In the genomic region with DNA sequence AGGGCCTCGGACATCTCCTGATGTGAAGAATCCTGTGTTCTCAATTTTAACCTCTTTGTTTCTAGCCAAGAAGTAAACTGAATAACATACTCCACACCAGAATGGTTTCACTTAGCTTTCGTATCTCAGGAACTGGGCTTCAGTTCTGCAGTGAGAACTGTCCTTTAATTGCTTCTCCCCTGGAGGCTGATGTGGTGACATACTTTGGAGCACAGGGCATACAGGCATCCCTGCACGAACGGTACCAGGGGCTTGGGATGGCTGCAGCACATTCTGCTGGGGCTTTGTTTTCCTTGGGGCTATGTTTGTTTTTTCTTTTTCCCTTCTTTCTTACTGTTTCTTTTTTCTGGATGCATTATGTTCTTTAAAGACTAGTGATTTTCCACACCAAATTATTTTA, we compare ENCODE assay signal across 20 cellular contexts.
DNase-seq lines count a peak whose midpoint lies in the region; ATAC-seq and TF ChIP-seq lines count a peak whose summit lies in the region.
"Had no signal": no experiment of that assay in that cellular context is flagged by ENCODE, and none has a peak within 500 bp of the region (broad histone marks: within the 10 kb centered on the region; RNA-seq: fewer than 3 reads in every experiment).

No MANE protein-coding gene starts in this region.

- H3K4me2 ChIP-seq in GM23338: no peak overlapping the region

- H3K27ac Mint-ChIP-seq in CD4-positive, alpha-beta memory T cell: peak overlapping the region in 4 of 7 donors; percentile 2 to 42 (median 35)
- H3K27ac Mint-ChIP-seq in GM23338 (peak overlapping the region; percentile 25), WTC11 (peak overlapping the region; percentile 74; the same call in 1 of the 2 replicates), nephron progenitor cell (peak overlapping the region; percentile 73)

- no peaks in the 10 kb centered on the region for H3K4me1 ChIP-seq in CD4-positive, alpha-beta memory T cell (ENCODE audit: insufficient read depth, low read length)
- H3K4me1 ChIP-seq in GM23338 (ENCODE audit: insufficient read depth) (peaks cover 47% of the 10 kb centered on the region), mucosa of descending colon (ENCODE audit: low read depth) (no peaks in the 10 kb centered on the region)
- H3K4me1 ChIP-seq: HAP-1, Peyer's patch, SJCRH30 had no signal

- H3K27me3 ChIP-seq in CD4-positive, alpha-beta memory T cell (ENCODE audit: insufficient read depth, low read length): no peaks in the 10 kb centered on the region
- no peaks in the 10 kb centered on the region for H3K27me3 ChIP-seq in GM23338 (ENCODE audit: insufficient read depth)
- H3K27me3 ChIP-seq: Peyer's patch, SJCRH30 had no signal

- H3K27ac ChIP-seq in CD4-positive, alpha-beta memory T cell (ENCODE audit: low read depth, low read length): no peak overlapping the region
- no peak overlapping the region for H3K27ac ChIP-seq in GM23338 (ENCODE audit: low read depth)
- H3K27ac ChIP-seq: Peyer's patch, SJCRH30 had no signal

- H3K79me2 ChIP-seq in GM23338 (replicated peaks; ENCODE audit: insufficient read depth): no peaks in the 10 kb centered on the region

- CTCF ChIA-PET in CD4-positive, alpha-beta memory T cell (lab: Charles Lee; ENCODE audit: partially characterized antibody): no interaction called here
- CTCF ChIA-PET in WTC11 (lab: Charles Lee): no interaction called here

- no peak overlapping the region for H3K4me3 Mint-ChIP-seq in CD4-positive, alpha-beta memory T cell
- no peak overlapping the region; the same call in 2 of the 3 replicates for H3K4me3 Mint-ChIP-seq in GM23338
- no peak overlapping the region for H3K4me3 Mint-ChIP-seq in WTC11
- no peak overlapping the region for H3K4me3 Mint-ChIP-seq in nephron progenitor cell

- intact Hi-C loops in CD4-positive, alpha-beta memory T cell (cut with micrococcal nuclease): no loop called here
- intact Hi-C loops in mucosa of descending colon (cut with DNase I, micrococcal nuclease): no loop called here

- H3K9me2 ChIP-seq in GM23338 (ENCODE audit: insufficient read depth): no peaks in the 10 kb centered on the region

- no peak for DNase-seq in CD4-positive, alpha-beta memory T cell
- DNase-seq in GM23338 (ENCODE audit: low spot score) (peak; percentile 48), WTC11 (ENCODE audit: low spot score) (no peak), nephron progenitor cell (no peak), mucosa of descending colon (no peak)
- no peak for DNase-seq in effector CD4-positive, alpha-beta T cell
- DNase-seq: AML-193, C1 segment of cervical spinal cord, IMR-90, MV-4-11, NCI-H1105 treated with DMSO at 0.1 percent for 48 hours, NCI-H1694 treated with DMSO at 0.1 percent for 48 hours, NCI-H2081 treated with DMSO at 0.1 percent for 48 hours, NCI-H2171 treated with DMSO at 0.1 percent for 48 hours, NCI-H446, NCI-H526 treated with DMSO at 0.1 percent for 48 hours, Peyer's patch, SJCRH30 had no signal

- POLR2A ChIA-PET in CD4-positive, alpha-beta memory T cell (lab: Charles Lee; ENCODE audit: partially characterized antibody): no interaction called here
- POLR2A ChIA-PET in WTC11 (lab: Charles Lee): no interaction called here

- H4K20me1 ChIP-seq in GM23338 (replicated peaks; ENCODE audit: insufficient read depth): no peaks in the 10 kb centered on the region

- H3K4me1 Mint-ChIP-seq in CD4-positive, alpha-beta memory T cell: no peaks in the 10 kb centered on the region
- H3K4me1 Mint-ChIP-seq in GM23338 (peaks cover 56% of the 10 kb centered on the region), WTC11 (peaks cover 66% of the 10 kb centered on the region), nephron progenitor cell (peaks cover 71% of the 10 kb centered on the region)

- peaks cover 0 to 5% of the 10 kb centered on the region in 2 donors for H3K36me3 Mint-ChIP-seq in CD4-positive, alpha-beta memory T cell
- no peaks in the 10 kb centered on the region; the same call in 2 of the 3 replicates for H3K36me3 Mint-ChIP-seq in GM23338 (ENCODE audit: low read depth)
- H3K36me3 Mint-ChIP-seq in WTC11: no peaks in the 10 kb centered on the region
- no peaks in the 10 kb centered on the region for H3K36me3 Mint-ChIP-seq in nephron progenitor cell (ENCODE audit: low read depth)

- no peaks in the 10 kb centered on the region for H3K27me3 Mint-ChIP-seq in CD4-positive, alpha-beta memory T cell
- H3K27me3 Mint-ChIP-seq in GM23338 (ENCODE audit: insufficient read depth, low read depth, poor library complexity) (peaks cover 2% of the 10 kb centered on the region), WTC11 (ENCODE audit: low read depth) (no peaks in the 10 kb centered on the region), nephron progenitor cell (ENCODE audit: low read depth, poor library complexity) (peaks cover 3% of the 10 kb centered on the region)

- TF ChIP-seq CTCF in GM23338 (conservative IDR thresholded peaks at IDR 0.05; ENCODE audit: low read depth in 2 of 2) (no peak), WTC11 (IDR thresholded peaks at IDR 0.05) (no peak), nephron progenitor cell (IDR thresholded peaks at IDR 0.05) (no peak), mucosa of descending colon (IDR thresholded peaks at IDR 0.05) (no peak)

- no peaks in the 10 kb centered on the region for H3K36me3 ChIP-seq in CD4-positive, alpha-beta memory T cell (ENCODE audit: insufficient read depth, low read length)
- H3K36me3 ChIP-seq in GM23338 (ENCODE audit: insufficient read depth) (no peaks in the 10 kb centered on the region), mucosa of descending colon (ENCODE audit: low read depth) (no peaks in the 10 kb centered on the region)
- H3K36me3 ChIP-seq: HAP-1, Peyer's patch, SJCRH30 had no signal

- H2AFZ ChIP-seq in GM23338: no peak overlapping the region

- no peaks in the 10 kb centered on the region for H3K9me3 ChIP-seq in CD4-positive, alpha-beta memory T cell (ENCODE audit: control insufficient read depth in 1 of 2, low read length in 2 of 2)
- no peaks in the 10 kb centered on the region for H3K9me3 ChIP-seq in mucosa of descending colon
- H3K9me3 ChIP-seq: HAP-1, Peyer's patch, SJCRH30 had no signal

- H3F3A ChIP-seq in GM23338 (replicated peaks; ENCODE audit: low read depth): no peaks in the 10 kb centered on the region

- ATAC-seq in GM23338: peak; percentile 60
- peak; percentile 78 for ATAC-seq in WTC11
- ATAC-seq in mucosa of descending colon: no peak
- ATAC-seq in HG03039 (IDR thresholded peaks at IDR 0.05; ENCODE audit: unreplicated experiment): no peak

- H3K4me3 ChIP-seq in CD4-positive, alpha-beta memory T cell (ENCODE audit: low read length in 2 of 2): no peak overlapping the region
- no peak overlapping the region for H3K4me3 ChIP-seq in GM23338
- H3K4me3 ChIP-seq in mucosa of descending colon: no peak overlapping the region
- H3K4me3 ChIP-seq: HAP-1, Peyer's patch, SJCRH30 had no signal

- H3K9me3 Mint-ChIP-seq in CD4-positive, alpha-beta memory T cell: peaks cover 0 to 2% (median 0%) of the 10 kb centered on the region in 8 donors
- H3K9me3 Mint-ChIP-seq in GM23338 (no peaks in the 10 kb centered on the region), WTC11 (no peaks in the 10 kb centered on the region), nephron progenitor cell (no peaks in the 10 kb centered on the region)

TF ChIP-seq in GM23338, 12 proteins besides CTCF, POLR2A, EP300 and RAD21 (continues in another document):
- TF ChIP-seq POLR2AphosphoS5 (IDR thresholded peaks at IDR 0.05; ENCODE audit: low read depth) (no peak), ZNF331 (CRISPR knock-in tag; IDR thresholded peaks at IDR 0.05; ENCODE audit: low read depth) (no peak), JUNB (IDR thresholded peaks at IDR 0.05; ENCODE audit: unreplicated experiment) (no peak), EZH2 (IDR thresholded peaks at IDR 0.05; ENCODE audit: low read depth, unreplicated experiment) (no peak), ZNF114 (CRISPR knock-in tag; IDR thresholded peaks at IDR 0.05) (no peak)

TF ChIP-seq in WTC11, 78 proteins besides CTCF, POLR2A, EP300 and RAD21 (continues in another document):
- TF ChIP-seq ZNF317 (CRISPR knock-in tag; IDR thresholded peaks at IDR 0.05; ENCODE audit: borderline replicate concordance, low read depth): no peak
- TF ChIP-seq NR1H2 (CRISPR knock-in tag; IDR thresholded peaks at IDR 0.05): no peak
- TF ChIP-seq, protein P1, sequence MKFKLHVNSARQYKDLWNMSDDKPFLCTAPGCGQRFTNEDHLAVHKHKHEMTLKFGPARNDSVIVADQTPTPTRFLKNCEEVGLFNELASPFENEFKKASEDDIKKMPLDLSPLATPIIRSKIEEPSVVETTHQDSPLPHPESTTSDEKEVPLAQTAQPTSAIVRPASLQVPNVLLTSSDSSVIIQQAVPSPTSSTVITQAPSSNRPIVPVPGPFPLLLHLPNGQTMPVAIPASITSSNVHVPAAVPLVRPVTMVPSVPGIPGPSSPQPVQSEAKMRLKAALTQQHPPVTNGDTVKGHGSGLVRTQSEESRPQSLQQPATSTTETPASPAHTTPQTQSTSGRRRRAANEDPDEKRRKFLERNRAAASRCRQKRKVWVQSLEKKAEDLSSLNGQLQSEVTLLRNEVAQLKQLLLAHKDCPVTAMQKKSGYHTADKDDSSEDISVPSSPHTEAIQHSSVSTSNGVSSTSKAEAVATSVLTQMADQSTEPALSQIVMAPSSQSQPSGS (CRISPR knock-in tag; IDR thresholded peaks at IDR 0.05; ENCODE audit: borderline replicate concordance, low read depth): no peak
- TF ChIP-seq MXD4 (CRISPR knock-in tag; IDR thresholded peaks at IDR 0.05; ENCODE audit: borderline replicate concordance): no peak
- TF ChIP-seq OVOL2 (CRISPR knock-in tag; IDR thresholded peaks at IDR 0.05; ENCODE audit: borderline replicate concordance): no peak
- TF ChIP-seq, protein P2, sequence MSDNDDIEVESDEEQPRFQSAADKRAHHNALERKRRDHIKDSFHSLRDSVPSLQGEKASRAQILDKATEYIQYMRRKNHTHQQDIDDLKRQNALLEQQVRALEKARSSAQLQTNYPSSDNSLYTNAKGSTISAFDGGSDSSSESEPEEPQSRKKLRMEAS (CRISPR knock-in tag; IDR thresholded peaks at IDR 0.05): no peak
- no peak for TF ChIP-seq SMAD3 (CRISPR knock-in tag; IDR thresholded peaks at IDR 0.05; ENCODE audit: borderline replicate concordance)
- TF ChIP-seq JUN (CRISPR knock-in tag; IDR thresholded peaks at IDR 0.05): no peak
- TF ChIP-seq TEAD1 (CRISPR knock-in tag; IDR thresholded peaks at IDR 0.05): no peak
- TF ChIP-seq ETV6 (CRISPR knock-in tag; IDR thresholded peaks at IDR 0.05): no peak

Comparison
In these comparisons a context has a peak if more than half of its experiments do, and no peak if none do; other contexts are left out.
1. ATAC-seq: peak in GM23338 (single experiment) and WTC11 (single experiment); none in mucosa of descending colon (single experiment) and HG03039 (single experiment).
2. Peak in every context shown above with its lines, with median percentiles within 50 percentile points of each other: H3K27ac Mint-ChIP-seq.